In genomic region chr7:43328785-43329380, GRCh38 we compare ENCODE assay signal across 21 cellular contexts.
DNase-seq lines count a peak whose midpoint lies in the region; ATAC-seq and TF ChIP-seq lines count a peak whose summit lies in the region.
"Had no signal": no experiment of that assay in that cellular context is flagged by ENCODE, and none has a peak within 500 bp of the region (broad histone marks: within the 10 kb centered on the region; RNA-seq: fewer than 3 reads in every experiment).

No MANE protein-coding gene starts in this region.

- H3K4me1 ChIP-seq in RWPE2 (ENCODE audit: insufficient read depth, poor library complexity, severe bottlenecking): no peaks in the 10 kb centered on the region
- H3K4me1 ChIP-seq in Peyer's patch: no peaks in the 10 kb centered on the region
- H3K4me1 ChIP-seq: BLaER1 treated with 17β-estradiol and CSF1 and Interleukin-3, amounts not matched to agents 10 nM and 100 nM had no signal

- H3K9me3 ChIP-seq in RWPE2 (ENCODE audit: severe bottlenecking) (no peaks in the 10 kb centered on the region), Peyer's patch (no peaks in the 10 kb centered on the region)
- H3K9me3 ChIP-seq: BLaER1 treated with 17β-estradiol and CSF1 and Interleukin-3, amounts not matched to agents 10 nM and 100 nM had no signal

- H3K27me3 ChIP-seq in RWPE2 (ENCODE audit: insufficient read depth, poor library complexity, severe bottlenecking) (no peaks in the 10 kb centered on the region), Peyer's patch (no peaks in the 10 kb centered on the region)
- H3K27me3 ChIP-seq: BLaER1 treated with 17β-estradiol and CSF1 and Interleukin-3, amounts not matched to agents 10 nM and 100 nM had no signal

- ATAC-seq in RWPE2 (ENCODE audit: low read depth): peak; percentile 21; the same call in 2 of the 3 replicates
- peak; percentile 69 for ATAC-seq in esophagus mucosa
- ATAC-seq in HG03159 (IDR thresholded peaks at IDR 0.05; ENCODE audit: unreplicated experiment): no peak
- ATAC-seq: CD8-positive, alpha-beta T cell had no signal

- DNase-seq in D341Med (ENCODE audit: low spot score) (peak; percentile 58), RWPE2 (ENCODE audit: low spot score) (no peak), renal cortical epithelial cell (ENCODE audit: low read depth) (peak; percentile 7), Peyer's patch (no peak), hippocampal formation (lab: John Stamatoyannopoulos, UW) (no peak)
- DNase-seq: Calu3; CD8-positive, alpha-beta T cell; DMS79; H7; HFFc6; Kasumi-1; MM.1S; NCI-H1092 treated with DMSO at 0.1 percent for 48 hours; NCI-H2081; NCI-H2171 treated with DMSO at 0.1 percent for 48 hours; NCI-H446; NCI-H748 treated with DMSO at 0.1 percent for 48 hours; NK-92 treated with Interleukin-12 subunit alpha and Interleukin-12 subunit beta, amount 100 ng/mL, for 24 hours had no signal

- TF ChIP-seq CTCF in RWPE2 (IDR thresholded peaks at IDR 0.05; ENCODE audit: poor library complexity, severe bottlenecking) (no peak), Peyer's patch (IDR thresholded peaks at IDR 0.05) (no peak)

- H3K36me3 ChIP-seq in RWPE2 (ENCODE audit: low read depth) (no peaks in the 10 kb centered on the region), Peyer's patch (no peaks in the 10 kb centered on the region)

- H3K27ac ChIP-seq in RWPE2 (ENCODE audit: poor library complexity, severe bottlenecking): no peak overlapping the region
- no peak overlapping the region for H3K27ac ChIP-seq in Peyer's patch
- H3K27ac ChIP-seq: BLaER1 treated with 17β-estradiol and CSF1 and Interleukin-3, amounts not matched to agents 10 nM and 100 nM had no signal

- H3K4me3 ChIP-seq in RWPE2 (ENCODE audit: severe bottlenecking) (no peak overlapping the region), Peyer's patch (no peak overlapping the region)
- H3K4me3 ChIP-seq: BLaER1 treated with 17β-estradiol and CSF1 and Interleukin-3, amounts not matched to agents 10 nM and 100 nM had no signal

- no peak for TF ChIP-seq POLR2A in Peyer's patch (IDR thresholded peaks at IDR 0.05)

Comparison
In these comparisons a context has a peak if more than half of its experiments do, and no peak if none do; other contexts are left out.
1. DNase-seq: peak in D341Med (single experiment) and renal cortical epithelial cell (single experiment); none in RWPE2 (single experiment), Peyer's patch (0 of 3) and hippocampal formation (0 of 2).